ENCODE assay signal across 8 cellular contexts in the genomic region with DNA sequence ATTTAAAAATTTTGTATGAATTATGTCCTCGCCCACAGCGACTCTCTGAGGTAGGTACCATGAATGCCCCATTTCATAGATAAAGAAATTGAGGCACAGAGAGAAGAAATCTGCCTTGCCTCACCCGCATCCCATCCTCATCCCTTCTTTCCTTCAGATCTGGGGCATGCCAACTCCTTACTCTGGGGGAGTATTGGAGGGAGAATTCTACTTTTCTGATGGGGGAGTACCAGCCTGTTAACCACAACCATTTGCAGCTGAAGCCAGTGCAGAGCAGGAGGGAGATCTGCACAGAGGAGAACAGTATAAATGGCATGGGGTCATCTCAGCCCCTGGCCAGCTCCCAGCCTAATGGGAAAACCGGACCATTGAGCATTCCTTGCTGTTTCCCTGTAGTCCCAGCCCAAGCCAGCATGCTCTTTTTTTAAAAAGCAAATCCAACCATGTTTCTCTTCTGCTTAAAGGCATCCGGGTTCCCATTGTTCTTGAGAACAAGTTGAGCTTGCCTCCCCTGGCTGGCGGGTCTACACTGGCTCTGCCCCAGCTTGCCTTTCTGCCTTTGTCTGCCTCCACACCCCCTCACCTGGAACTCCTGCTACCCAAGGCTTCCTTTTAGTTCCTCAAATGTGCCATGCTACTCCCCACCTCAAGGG. TPM values are rescaled to one million over a fixed set of nuclear protein-coding genes. Genes with fewer than 3 reads are reported as not detected.
DNase-seq lines count a peak whose midpoint lies in the region; ATAC-seq, FAIRE-seq and TF ChIP-seq lines count a peak whose summit lies in the region.

No MANE protein-coding gene starts in this region.

- TF ChIP-seq POLR2A in A549 (IDR thresholded peaks at IDR 0.05; ENCODE audit: low read length) (no peak), breast epithelium (IDR thresholded peaks at IDR 0.05) (no peak)

- H3K9me3 ChIP-seq in A549 (no peaks in the 10 kb centered on the region), breast epithelium (no peaks in the 10 kb centered on the region)

- peaks cover 3% of the 10 kb centered on the region; the same call in 1 of the 3 replicates for H3K4me1 ChIP-seq in A549
- H3K4me1 ChIP-seq in breast epithelium: no peaks in the 10 kb centered on the region

- FAIRE-seq in A549 (lab: Jason Lieb, UNC): no peak

- H3K4me2 ChIP-seq in A549: peak overlapping the region; percentile 99

- ATAC-seq in A549 (no peak), natural killer cell (no peak), HG03354 (IDR thresholded peaks at IDR 0.05; ENCODE audit: poor library complexity, severe bottlenecking, unreplicated experiment) (no peak), GM18502 (IDR thresholded peaks at IDR 0.05; ENCODE audit: poor library complexity, unreplicated experiment) (no peak)

- POLR2A ChIA-PET in A549 (lab: Yijun Ruan, JAX): interaction anchor here (0.8 to 1.4 kb wide), 3 partner anchors 20 to 59 kb away, joined by 4 to 5 read pairs (median 4); a partner anchor contains a TSS

- DNase-seq in A549 (ENCODE audit: low read depth in 1 of 2, low spot score in 1 of 2): no peak
- DNase-seq in HFFc6: no peak
- no peak for DNase-seq in breast epithelium (ENCODE audit: low spot score in 2 of 2)
- no peak for DNase-seq in natural killer cell
- DNase-seq in OCI-M2 (lab: John Stamatoyannopoulos, UW; ENCODE audit: unreplicated experiment): no peak
- no peak for DNase-seq in GM10266 (ENCODE audit: extremely low spot score)

- TF ChIP-seq CTCF in A549 (IDR thresholded peaks at IDR 0.05): no peak
- no peak for TF ChIP-seq CTCF in HFFc6 (IDR thresholded peaks at IDR 0.05)
- TF ChIP-seq CTCF in breast epithelium (IDR thresholded peaks at IDR 0.05): no peak
- no peak for TF ChIP-seq CTCF in natural killer cell (IDR thresholded peaks at IDR 0.05)
- no peak for TF ChIP-seq CTCF in GM10266 (IDR thresholded peaks at IDR 0.05; ENCODE audit: control insufficient read depth, insufficient read depth, low read depth, missing control alignments)

- intact Hi-C loops in breast epithelium (cut with DNase I; ENCODE audit: low total_unique reads) (no loop called here), natural killer cell (cut with micrococcal nuclease) (no loop called here)

- TF ChIP-seq RAD21 in A549 (conservative IDR thresholded peaks at IDR 0.05 in 1 of 2, IDR thresholded peaks at IDR 0.05 in 1 of 2): no peak

- H3K36me3 ChIP-seq in breast epithelium: no peaks in the 10 kb centered on the region

- CTCF ChIA-PET in A549 (lab: Yijun Ruan, JAX): interaction anchor here (1.0 to 2.8 kb wide), 4 partner anchors 11 to 618 kb away, joined by 3 to 8 read pairs (median 4); no protein-coding TSS in a partner anchor

- no peak overlapping the region for H3K27ac Mint-ChIP-seq in HFFc6
- H3K27ac Mint-ChIP-seq in natural killer cell: no peak overlapping the region

- peaks cover 15% of the 10 kb centered on the region for H3K27me3 Mint-ChIP-seq in HFFc6 (ENCODE audit: insufficient read depth)
- H3K27me3 Mint-ChIP-seq in natural killer cell (ENCODE audit: low read depth in 2 of 2): peaks cover 44 to 64% of the 10 kb centered on the region in 2 donors

- peak overlapping the region in 1 of 2 experiments; percentile 98; a peak in 3 of 6 replicates for H3K27ac ChIP-seq in A549
- H3K27ac ChIP-seq in breast epithelium: peak overlapping the region; percentile 87 to 94

- no peak overlapping the region; the same call in 2 of the 3 replicates for H3K4me3 ChIP-seq in A549
- peak overlapping the region in 1 of 3 donors; percentile 81 for H3K4me3 ChIP-seq in breast epithelium

- no peaks in the 10 kb centered on the region for H3K9me3 Mint-ChIP-seq in HFFc6
- no peaks in the 10 kb centered on the region for H3K9me3 Mint-ChIP-seq in natural killer cell

- 75% methylated on average over 6 of the region's 6 CpGs for WGBS in A549 (ENCODE audit: missing lambda C conversion rate)

- no peak for TF ChIP-seq EP300 in A549 (IDR thresholded peaks at IDR 0.05)

- H3K4me1 Mint-ChIP-seq in HFFc6 (ENCODE audit: low read depth) (no peaks in the 10 kb centered on the region), natural killer cell (peaks cover 7 to 23% of the 10 kb centered on the region in 2 donors)

- H3K27me3 ChIP-seq in breast epithelium: no peaks in the 10 kb centered on the region

- H3K36me3 Mint-ChIP-seq in HFFc6 (ENCODE audit: low read depth): no peaks in the 10 kb centered on the region
- no peaks in the 10 kb centered on the region for H3K36me3 Mint-ChIP-seq in natural killer cell

- H3K4me3 Mint-ChIP-seq in HFFc6: peak overlapping the region; percentile 73
- peak overlapping the region; percentile 81 for H3K4me3 Mint-ChIP-seq in natural killer cell

TF ChIP-seq in A549, 52 proteins besides CTCF, POLR2A, EP300 and RAD21:
- TF ChIP-seq ZFP36 (IDR thresholded peaks at IDR 0.05; ENCODE audit: borderline replicate concordance, partially characterized antibody) (no peak), HEYL (CRISPR knock-in tag; IDR thresholded peaks at IDR 0.05) (no peak), ZC3H11A (IDR thresholded peaks at IDR 0.05) (no peak)

RNA-seq across cellular contexts. Expression of a gene that starts 8.7 kb away (rescaled TPM):
- polyA plus RNA-seq in A549 (2011; rRNA removed) (0.54 and 0.71 TPM in 2 replicates), A549 (2017; fragmentation: RNase III; extraction: RNeasy Plus Mini Kit Qiagen cat#74134 plus additional on column Dnase treatment) (9.5 to 13.1 TPM (median 12.8 TPM) in 3 replicates)
- 1.6 and 2.3 TPM in 2 replicates for polyA plus RNA-seq in A549 (2012; cell fraction: cytosol; rRNA removed)
- polyA plus RNA-seq in A549 (2012; cell fraction: nucleus; rRNA removed): 5.2 and 8.3 TPM in 2 replicates
- polyA minus RNA-seq in A549 (2011; rRNA and poly(A)+ RNA removed): 0.33 and 0.49 TPM in 2 replicates
- total RNA-seq in HFFc6 (2021; fragmentation: NEBNext Ultra II Directional; extraction: Animal tissue kit (Norgen Biotek cat#: 25700)): 10 to 100 TPM in 1 of 6 experiments, 1 to 10 TPM in 5; 9.1 to 15.9 (median 9.7) TPM
- total RNA-seq in breast epithelium (10 to 100 TPM in 1 of 3 donors, 1 to 10 TPM in 2; 3.6 to 10.9 (median 7.6) TPM), natural killer cell (1 to 10 TPM in 1 of 3 donors, under 1 TPM in 2; 0.27 to 1.2 (median 0.73) TPM)

RNA-seq across cellular contexts. Expression of a gene that starts 21.2 kb away (rescaled TPM):
- polyA plus RNA-seq in A549 (2011; rRNA removed) (5.2 and 5.6 TPM in 2 replicates), A549 (2017; fragmentation: RNase III; extraction: RNeasy Plus Mini Kit Qiagen cat#74134 plus additional on column Dnase treatment) (4.1 to 5.1 TPM (median 4.6 TPM) in 3 replicates)
- 0.73 and 1.4 TPM in 2 replicates for polyA plus RNA-seq in A549 (2012; cell fraction: cytosol; rRNA removed)
- 0.89 and 1.5 TPM in 2 replicates for polyA plus RNA-seq in A549 (2012; cell fraction: nucleus; rRNA removed)
- polyA minus RNA-seq in A549 (2011; rRNA and poly(A)+ RNA removed): 8.2 and 14.0 TPM in 2 replicates
- under 1 TPM in 1 of 6 experiments, not detected in 5; 0.32 TPM for total RNA-seq in HFFc6 (2021; fragmentation: NEBNext Ultra II Directional; extraction: Animal tissue kit (Norgen Biotek cat#: 25700))
- total RNA-seq in breast epithelium (10 to 100 TPM in 2 of 3 donors, 1 to 10 TPM in 1; 8.3 to 17.1 (median 11.1) TPM), natural killer cell (1 to 10 TPM; 1.4 to 2.4 (median 2.1) TPM)
